21 cellular contexts compared by ENCODE assay signal in genomic region chr7:90574136-90574819, GRCh38. TPM values are rescaled to one million over a fixed set of nuclear protein-coding genes. Genes with fewer than 3 reads are reported as not detected.
DNase-seq lines count a peak whose midpoint lies in the region; ATAC-seq and TF ChIP-seq lines count a peak whose summit lies in the region.
"Had no signal": no experiment of that assay in that cellular context is flagged by ENCODE, and none has a peak within 500 bp of the region (broad histone marks: within the 10 kb centered on the region; RNA-seq: fewer than 3 reads in every experiment).

No MANE protein-coding gene starts in this region.

- H3K36me3 ChIP-seq in lower lobe of right lung (no peaks in the 10 kb centered on the region), testis (ENCODE audit: low read depth, missing control alignments) (no peaks in the 10 kb centered on the region)
- no peaks in the 10 kb centered on the region for H3K36me3 ChIP-seq in CD4-positive, alpha-beta memory T cell (ENCODE audit: insufficient read depth, low read length)
- H3K36me3 ChIP-seq: ascending aorta, spleen, WERI-Rb-1 had no signal

- intact Hi-C loops in Right ventricle myocardium superior (cut with DNase I), result no loop called here
- intact Hi-C loops in lower lobe of right lung (cut with DNase I), result no loop called here
- intact Hi-C loops in testis (cut with DNase I; ENCODE audit: low total_unique reads), result no loop called here
- intact Hi-C loops in CD4-positive, alpha-beta memory T cell (cut with micrococcal nuclease), result no loop called here

- ATAC-seq in Right ventricle myocardium superior (ENCODE audit: poor library complexity) (peak; percentile 96), lower lobe of right lung (peak; percentile 25 to 46), HG03135 (IDR thresholded peaks at IDR 0.05; ENCODE audit: unreplicated experiment) (no peak)

- WGBS in testis, 2 donors, result 41 to 50% methylated on average over 3 of the region's 3 CpGs

- no peak overlapping the region for H3K4me3 Mint-ChIP-seq in CD4-positive, alpha-beta memory T cell
- H3K4me3 Mint-ChIP-seq: CD8-positive, alpha-beta memory T cell; nephron progenitor cell; type B pancreatic cell had no signal

- no peak overlapping the region for H3K4me3 ChIP-seq in lower lobe of right lung
- no peak overlapping the region for H3K4me3 ChIP-seq in testis
- no peak overlapping the region for H3K4me3 ChIP-seq in CD4-positive, alpha-beta memory T cell (ENCODE audit: low read length in 2 of 2)
- H3K4me3 ChIP-seq: ascending aorta, coronary artery, spleen had no signal

- H3K27me3 Mint-ChIP-seq in CD4-positive, alpha-beta memory T cell, result peaks cover 0 to 7% of the 10 kb centered on the region in 2 donors
- H3K27me3 Mint-ChIP-seq: CD8-positive, alpha-beta memory T cell; type B pancreatic cell had no signal

- DNase-seq in amniotic epithelial cell (ENCODE audit: low read depth) (peak; percentile 98), Right ventricle myocardium superior (peak; percentile 72), lower lobe of right lung (no peak), testis (peak; percentile 66)
- no peak for DNase-seq in stimulated activated CD8-positive, alpha-beta memory T cell treated with anti-CD3 and anti-CD28 coated beads, Interleukin-4, amount 100 ng/mL, for 48 hours
- no peak for DNase-seq in CD4-positive, alpha-beta memory T cell
- DNase-seq: activated naive CD4-positive, alpha-beta T cell; CD8-positive, alpha-beta memory T cell; DMS79; hypothalamus; KBM-7; midbrain; NCI-H2227 treated with DMSO at 0.1 percent for 48 hours; nephron progenitor cell; spleen; T-helper 2 cell; WERI-Rb-1 had no signal

- peak overlapping the region; percentile 8 for H3K27ac ChIP-seq in lower lobe of right lung
- peak overlapping the region in 1 of 2 donors; percentile 39 for H3K27ac ChIP-seq in testis
- H3K27ac ChIP-seq in CD4-positive, alpha-beta memory T cell (ENCODE audit: low read depth, low read length), result no peak overlapping the region
- H3K27ac ChIP-seq: ascending aorta, coronary artery, spleen, WERI-Rb-1 had no signal

- CTCF ChIA-PET in CD4-positive, alpha-beta memory T cell (lab: Charles Lee; ENCODE audit: partially characterized antibody), result no interaction called here

- TF ChIP-seq CTCF in lower lobe of right lung (IDR thresholded peaks at IDR 0.05) (no peak), testis (IDR thresholded peaks at IDR 0.05) (no peak)

- H3K27ac Mint-ChIP-seq in CD4-positive, alpha-beta memory T cell, result no peak overlapping the region
- H3K27ac Mint-ChIP-seq: CD8-positive, alpha-beta memory T cell; nephron progenitor cell; type B pancreatic cell had no signal

- H3K4me1 Mint-ChIP-seq in CD4-positive, alpha-beta memory T cell, result no peaks in the 10 kb centered on the region
- H3K4me1 Mint-ChIP-seq: CD8-positive, alpha-beta memory T cell; nephron progenitor cell had no signal

- H3K27me3 ChIP-seq in lower lobe of right lung (ENCODE audit: low read depth) (no peaks in the 10 kb centered on the region), testis (no peaks in the 10 kb centered on the region)
- H3K27me3 ChIP-seq in CD4-positive, alpha-beta memory T cell (ENCODE audit: insufficient read depth, low read length), result no peaks in the 10 kb centered on the region
- H3K27me3 ChIP-seq: ascending aorta, spleen had no signal

- H3K36me3 Mint-ChIP-seq in CD4-positive, alpha-beta memory T cell, result no peaks in the 10 kb centered on the region
- H3K36me3 Mint-ChIP-seq: CD8-positive, alpha-beta memory T cell; type B pancreatic cell had no signal

- no peaks in the 10 kb centered on the region for H3K9me3 ChIP-seq in lower lobe of right lung
- no peaks in the 10 kb centered on the region for H3K9me3 ChIP-seq in testis
- H3K9me3 ChIP-seq in CD4-positive, alpha-beta memory T cell (ENCODE audit: control insufficient read depth in 1 of 2, low read length in 2 of 2), result no peaks in the 10 kb centered on the region
- H3K9me3 ChIP-seq: ascending aorta, spleen had no signal

- POLR2A ChIA-PET in CD4-positive, alpha-beta memory T cell (lab: Charles Lee; ENCODE audit: partially characterized antibody), result no interaction called here

- peaks cover 7% of the 10 kb centered on the region for H3K4me1 ChIP-seq in lower lobe of right lung
- no peaks in the 10 kb centered on the region for H3K4me1 ChIP-seq in testis
- H3K4me1 ChIP-seq in CD4-positive, alpha-beta memory T cell (ENCODE audit: insufficient read depth, low read length), result no peaks in the 10 kb centered on the region
- H3K4me1 ChIP-seq: ascending aorta had no signal

- no peaks in the 10 kb centered on the region for H3K9me3 Mint-ChIP-seq in CD4-positive, alpha-beta memory T cell
- H3K9me3 Mint-ChIP-seq: CD8-positive, alpha-beta memory T cell; nephron progenitor cell had no signal

- no peak for TF ChIP-seq POLR2A in testis (IDR thresholded peaks at IDR 0.05)

RNA-seq across cellular contexts. Expression of gene CDK14, which starts 21.8 kb away (rescaled TPM):
- total RNA-seq in Right ventricle myocardium superior (24.2 TPM), lower lobe of right lung (58.6 TPM), testis (10 to 100 TPM; 18.9 to 22.7 TPM)
- 19.5 TPM for polyA plus RNA-seq in testis (ENCODE audit: insufficient read depth, low read depth, low replicate concordance)
- under 1 TPM; 0.47 to 0.81 TPM for total RNA-seq in CD4-positive, alpha-beta memory T cell
- under 1 TPM in 1 of 2 donors, not detected in 1; 0.70 TPM for polyA plus RNA-seq in CD4-positive, alpha-beta memory T cell

Comparison
In these comparisons a context has a peak if more than half of its experiments do, and no peak if none do; other contexts are left out.
1. DNase-seq: peak in amniotic epithelial cell (single experiment), Right ventricle myocardium superior (single experiment) and testis (single experiment); none in lower lobe of right lung (single experiment), stimulated activated CD8-positive, alpha-beta memory T cell treated with anti-CD3 and anti-CD28 coated beads, Interleukin-4, amount 100 ng/mL, for 48 hours (single experiment) and CD4-positive, alpha-beta memory T cell (0 of 5).
2. RNA of gene CDK14, which starts 21.8 kb away (total RNA-seq): 58.6 TPM in lower lobe of right lung (single experiment), 24.2 TPM in Right ventricle myocardium superior (single experiment) and 18.9 to 22.7 TPM in testis; 0.47 to 0.81 TPM in CD4-positive, alpha-beta memory T cell; every median in the first group is over 10 times any median in the second.